Comparison of ENCODE assay signal across 10 cellular contexts in genomic region chr14:54503476-54503875, GRCh38. TPM values are rescaled to one million over a fixed set of nuclear protein-coding genes. Genes with fewer than 3 reads are reported as not detected.
DNase-seq lines count a peak whose midpoint lies in the region; ATAC-seq and TF ChIP-seq lines count a peak whose summit lies in the region.
"Had no signal": no experiment of that assay in that cellular context is flagged by ENCODE, and none has a peak within 500 bp of the region (broad histone marks: within the 10 kb centered on the region; RNA-seq: fewer than 3 reads in every experiment).

No MANE protein-coding gene starts in this region.

- no peaks in the 10 kb centered on the region for H3K36me3 Mint-ChIP-seq in natural killer cell treated with Interleukin-12 subunit alpha and Interleukin-12 subunit beta and Interleukin-15 and Interleukin-18, amount 100 ng/mL, for 72 hours
- H3K36me3 Mint-ChIP-seq: activated naive CD8-positive, alpha-beta T cell treated with anti-CD3 and anti-CD28 coated beads, Interleukin-2, amount 10 ng/mL, durations not matched to agents 7 days and 5 days had no signal

- H3K36me3 ChIP-seq in right atrium auricular region: no peaks in the 10 kb centered on the region

- H3K9me3 ChIP-seq in right atrium auricular region: no peaks in the 10 kb centered on the region

- no peaks in the 10 kb centered on the region for H3K27me3 ChIP-seq in right atrium auricular region

- TF ChIP-seq CTCF in right atrium auricular region (IDR thresholded peaks at IDR 0.05): peak in 1 of 2 donors; percentile 42
- TF ChIP-seq CTCF in foreskin fibroblast (IDR thresholded peaks at IDR 0.05; ENCODE audit: low read depth, low read length): peak; percentile 50

- no peak overlapping the region for H3K4me3 Mint-ChIP-seq in natural killer cell treated with Interleukin-12 subunit alpha and Interleukin-12 subunit beta and Interleukin-15 and Interleukin-18, amount 100 ng/mL, for 72 hours
- H3K4me3 Mint-ChIP-seq: activated naive CD8-positive, alpha-beta T cell treated with anti-CD3 and anti-CD28 coated beads, Interleukin-2, amount 10 ng/mL, durations not matched to agents 7 days and 5 days had no signal

- H3K4me1 ChIP-seq in right atrium auricular region: no peaks in the 10 kb centered on the region

- DNase-seq in Right ventricle myocardium superior (no peak), right atrium auricular region (ENCODE audit: low spot score) (no peak), RKO (ENCODE audit: low spot score) (peak; percentile 75), foreskin fibroblast (peak; percentile 44 to 73), GF-D8 (lab: John Stamatoyannopoulos, UW) (no peak), islet precursor cell (no peak), NCI-H1694 (lab: John Stamatoyannopoulos, UW) (no peak)
- no peak for DNase-seq in natural killer cell treated with Interleukin-12 subunit alpha and Interleukin-12 subunit beta and Interleukin-15 and Interleukin-18, amount 100 ng/mL, for 72 hours (ENCODE audit: low spot score)
- DNase-seq: activated naive CD8-positive, alpha-beta T cell treated with anti-CD3 and anti-CD28 coated beads, Interleukin-2, amount 10 ng/mL, durations not matched to agents 7 days and 5 days; midbrain had no signal

- intact Hi-C loops in Right ventricle myocardium superior (cut with DNase I): no loop called here

- peaks cover 20 to 33% of the 10 kb centered on the region in 2 donors for H3K27me3 Mint-ChIP-seq in natural killer cell treated with Interleukin-12 subunit alpha and Interleukin-12 subunit beta and Interleukin-15 and Interleukin-18, amount 100 ng/mL, for 72 hours

- no peak overlapping the region for H3K4me3 ChIP-seq in right atrium auricular region
- H3K4me3 ChIP-seq in foreskin fibroblast (ENCODE audit: low read depth in 1 of 2, low read length in 2 of 2): no peak overlapping the region

- no peak overlapping the region for H3K27ac ChIP-seq in right atrium auricular region

- peak; percentile 56 for ATAC-seq in Right ventricle myocardium superior (ENCODE audit: poor library complexity)
- ATAC-seq in natural killer cell treated with Interleukin-12 subunit alpha and Interleukin-12 subunit beta and Interleukin-15 and Interleukin-18, amount 100 ng/mL, for 72 hours: no peak

- no peaks in the 10 kb centered on the region for H3K9me3 Mint-ChIP-seq in natural killer cell treated with Interleukin-12 subunit alpha and Interleukin-12 subunit beta and Interleukin-15 and Interleukin-18, amount 100 ng/mL, for 72 hours
- H3K9me3 Mint-ChIP-seq: activated naive CD8-positive, alpha-beta T cell treated with anti-CD3 and anti-CD28 coated beads, Interleukin-2, amount 10 ng/mL, durations not matched to agents 7 days and 5 days had no signal

- no peak overlapping the region for H3K27ac Mint-ChIP-seq in natural killer cell treated with Interleukin-12 subunit alpha and Interleukin-12 subunit beta and Interleukin-15 and Interleukin-18, amount 100 ng/mL, for 72 hours
- H3K27ac Mint-ChIP-seq: activated naive CD8-positive, alpha-beta T cell treated with anti-CD3 and anti-CD28 coated beads, Interleukin-2, amount 10 ng/mL, durations not matched to agents 7 days and 5 days had no signal

- H3K4me1 Mint-ChIP-seq in natural killer cell treated with Interleukin-12 subunit alpha and Interleukin-12 subunit beta and Interleukin-15 and Interleukin-18, amount 100 ng/mL, for 72 hours (ENCODE audit: low read depth in 2 of 2): no peaks in the 10 kb centered on the region

RNA-seq across cellular contexts. Expression of gene CGRRF1, which starts 6.2 kb away (rescaled TPM):
- 15.1 TPM for total RNA-seq in Right ventricle myocardium superior
- 10 to 100 TPM; 12.4 to 17.4 TPM for total RNA-seq in right atrium auricular region
- 10 to 100 TPM; 16.3 to 19.7 TPM for total RNA-seq in natural killer cell treated with Interleukin-12 subunit alpha and Interleukin-12 subunit beta and Interleukin-15 and Interleukin-18, amount 100 ng/mL, for 72 hours

RNA-seq across cellular contexts. Expression of gene GMFB, which starts 14.7 kb away (rescaled TPM):
- total RNA-seq in Right ventricle myocardium superior (27.6 TPM), right atrium auricular region (10 to 100 TPM; 28.0 to 29.4 TPM)
- total RNA-seq in natural killer cell treated with Interleukin-12 subunit alpha and Interleukin-12 subunit beta and Interleukin-15 and Interleukin-18, amount 100 ng/mL, for 72 hours: 10 to 100 TPM; 29.7 to 43.9 TPM

Comparison
In these comparisons a context has a peak if more than half of its experiments do, and no peak if none do; other contexts are left out.
1. DNase-seq: peak in RKO (single experiment) and foreskin fibroblast (2 of 2); none in Right ventricle myocardium superior (single experiment), right atrium auricular region (single experiment), natural killer cell treated with Interleukin-12 subunit alpha and Interleukin-12 subunit beta and Interleukin-15 and Interleukin-18, amount 100 ng/mL, for 72 hours (single experiment), GF-D8 (single experiment), islet precursor cell (single experiment) and NCI-H1694 (single experiment).